ENCODE assay signal across 21 cellular contexts in the genomic region with DNA sequence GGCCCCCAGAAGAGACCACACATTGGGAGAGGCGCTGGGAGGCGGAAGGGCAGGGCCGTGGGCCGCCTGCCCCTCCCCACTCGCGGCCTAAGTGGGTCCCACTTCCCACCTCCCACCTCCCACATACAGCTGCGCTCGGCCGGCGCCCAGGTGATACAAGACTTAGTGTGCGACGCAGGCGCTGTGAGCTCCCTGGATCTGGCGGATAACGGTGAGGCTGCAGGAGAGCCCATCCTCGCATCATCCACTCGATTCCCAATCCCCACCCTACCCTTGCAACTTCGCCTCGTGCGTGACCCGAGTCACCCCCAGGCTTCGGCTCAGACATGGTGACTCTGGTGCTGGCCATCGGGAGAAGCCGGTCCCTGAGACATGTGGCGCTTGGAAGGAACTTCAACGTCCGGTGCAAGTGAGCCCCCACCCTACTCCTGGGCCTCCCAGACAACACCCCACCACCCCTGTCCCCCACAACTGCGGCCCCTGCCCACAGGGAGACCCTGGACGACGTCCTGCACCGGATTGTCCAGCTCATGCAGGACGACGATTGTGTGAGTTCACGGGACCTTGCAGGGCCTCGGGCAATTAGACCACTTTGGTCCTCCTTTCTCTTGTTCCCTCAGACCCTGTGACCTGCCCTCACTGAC. TPM values are rescaled to one million over a fixed set of nuclear protein-coding genes. Genes with fewer than 3 reads are reported as not detected.
DNase-seq lines count a peak whose midpoint lies in the region; ATAC-seq and TF ChIP-seq lines count a peak whose summit lies in the region.
"Had no signal": no experiment of that assay in that cellular context is flagged by ENCODE, and none has a peak within 500 bp of the region (broad histone marks: within the 10 kb centered on the region; RNA-seq: fewer than 3 reads in every experiment).

No MANE protein-coding gene starts in this region.

- H3K9ac ChIP-seq in endodermal cell (ENCODE audit: extremely low read depth, low read length, poor library complexity, severe bottlenecking): no peak overlapping the region
- H3K9ac ChIP-seq in neuronal stem cell (ENCODE audit: low read depth, low read length, poor library complexity): no peak overlapping the region

- H2BK120ac ChIP-seq in neuronal stem cell (ENCODE audit: low read depth, low read length): no peak overlapping the region

- H2BK15ac ChIP-seq in neuronal stem cell (ENCODE audit: low read length): peak overlapping the region; percentile 6

- intact Hi-C loops in CD4-positive, alpha-beta T cell (cut with DNase I, micrococcal nuclease): no loop called here
- intact Hi-C loops in CD4-positive, alpha-beta memory T cell (cut with micrococcal nuclease): no loop called here
- intact Hi-C loops in stomach (cut with DNase I; ENCODE audit: low total_unique reads): no loop called here

- DNase-seq in CD4-positive, alpha-beta T cell: no peak
- DNase-seq in HuH-7.5 (ENCODE audit: low spot score): peak; percentile 43
- DNase-seq in endodermal cell: peak; percentile 61
- DNase-seq in neuronal stem cell (ENCODE audit: low spot score): no peak
- no peak for DNase-seq in T-helper 1 cell
- no peak for DNase-seq in CD4-positive, alpha-beta memory T cell
- DNase-seq in stomach: no peak
- DNase-seq: COR-L47, DMS153, KG1, NCI-H1436, NCI-H2029, NCI-H2171, NCI-H510A, NCI-H774, PC-9 had no signal

- H3K4me1 ChIP-seq in endodermal cell (ENCODE audit: control insufficient read depth, insufficient read depth, low read length) (no peaks in the 10 kb centered on the region), neuronal stem cell (ENCODE audit: control insufficient read depth in 2 of 2, insufficient read depth in 1 of 2, low read depth in 1 of 2, low read length in 2 of 2) (peaks cover 0 to 20% of the 10 kb centered on the region in 2 donors), stomach (peaks cover 26 to 55% (median 40%) of the 10 kb centered on the region in 4 donors)
- H3K4me1 ChIP-seq in CD4-positive, alpha-beta memory T cell (ENCODE audit: insufficient read depth, low read length): peaks cover 31% of the 10 kb centered on the region

- peak overlapping the region; percentile 76 for H3K18ac ChIP-seq in neuronal stem cell (ENCODE audit: low read length)

- H3K9me3 ChIP-seq in CD4-positive, alpha-beta T cell (ENCODE audit: control insufficient read depth, low read length): no peaks in the 10 kb centered on the region
- H3K9me3 ChIP-seq in endodermal cell (ENCODE audit: control insufficient read depth, low read length) (no peaks in the 10 kb centered on the region), neuronal stem cell (replicated peaks in 1 of 2; ENCODE audit: control insufficient read depth in 2 of 2, insufficient read depth in 1 of 2, low read depth in 1 of 2, low read length in 2 of 2) (no peaks in the 10 kb centered on the region), stomach (no peaks in the 10 kb centered on the region)
- H3K9me3 ChIP-seq in CD4-positive, alpha-beta memory T cell (ENCODE audit: control insufficient read depth in 1 of 2, low read length in 2 of 2): no peaks in the 10 kb centered on the region

- H3K4me3 Mint-ChIP-seq in CD4-positive, alpha-beta T cell: peak overlapping the region; percentile 38
- H3K4me3 Mint-ChIP-seq in endodermal cell: no peak overlapping the region
- H3K4me3 Mint-ChIP-seq in CD4-positive, alpha-beta memory T cell: no peak overlapping the region

- TF ChIP-seq EP300 in stomach (IDR thresholded peaks at IDR 0.05): no peak

- peak overlapping the region; percentile 30 for H2AK5ac ChIP-seq in neuronal stem cell (ENCODE audit: low read depth, low read length)

- CTCF ChIA-PET in CD4-positive, alpha-beta T cell (lab: Charles Lee): interaction anchor here (0.8 to 1.5 kb wide), 2 partner anchors 65 to 128 kb away, joined by 3 to 4 read pairs; no protein-coding TSS in a partner anchor
- CTCF ChIA-PET in CD4-positive, alpha-beta memory T cell (lab: Charles Lee; ENCODE audit: partially characterized antibody): interaction anchor here (15.0 kb wide), 1 partner anchor 102 kb away, joined by 329 read pairs; no protein-coding TSS in a partner anchor

- TF ChIP-seq CTCF in CD4-positive, alpha-beta T cell (IDR thresholded peaks at IDR 0.05): no peak
- TF ChIP-seq CTCF in endodermal cell (conservative IDR thresholded peaks at IDR 0.05) (no peak), stomach (IDR thresholded peaks at IDR 0.05) (no peak)

- no peak overlapping the region for H3K27ac ChIP-seq in CD4-positive, alpha-beta T cell (ENCODE audit: low read depth, low read length)
- H3K27ac ChIP-seq in endodermal cell (ENCODE audit: low read depth, low read length): no peak overlapping the region
- H3K27ac ChIP-seq in neuronal stem cell (replicated peaks; ENCODE audit: low read length): peak overlapping the region; percentile 13
- no peak overlapping the region for H3K27ac ChIP-seq in CD4-positive, alpha-beta memory T cell (ENCODE audit: low read depth, low read length)
- H3K27ac ChIP-seq in stomach: no peak overlapping the region
- H3K27ac ChIP-seq: C4-2B, PC-9, SK-N-MC had no signal

- H3K27me3 ChIP-seq in CD4-positive, alpha-beta T cell (ENCODE audit: control insufficient read depth, insufficient read depth, low read length): no peaks in the 10 kb centered on the region
- H3K27me3 ChIP-seq in endodermal cell (ENCODE audit: control insufficient read depth, insufficient read depth, low read length, poor library complexity, severe bottlenecking) (peaks cover 7% of the 10 kb centered on the region), neuronal stem cell (ENCODE audit: control insufficient read depth in 3 of 3, insufficient read depth in 3 of 3, low read depth in 1 of 3, low read length in 3 of 3) (peaks cover 3 to 77% (median 72%) of the 10 kb centered on the region in 3 experiments), stomach (peaks cover 29 to 100% (median 83%) of the 10 kb centered on the region in 3 donors)
- H3K27me3 ChIP-seq in CD4-positive, alpha-beta memory T cell (ENCODE audit: insufficient read depth, low read length): no peaks in the 10 kb centered on the region

- H2BK5ac ChIP-seq in neuronal stem cell (ENCODE audit: low read length): no peak overlapping the region

- no peaks in the 10 kb centered on the region for H3K9me3 Mint-ChIP-seq in CD4-positive, alpha-beta T cell
- no peaks in the 10 kb centered on the region for H3K9me3 Mint-ChIP-seq in endodermal cell
- H3K9me3 Mint-ChIP-seq in CD4-positive, alpha-beta memory T cell: peaks cover 0 to 2% (median 0%) of the 10 kb centered on the region in 8 donors

- no peak overlapping the region for H3K14ac ChIP-seq in neuronal stem cell (ENCODE audit: low read length)

- peaks cover 12% of the 10 kb centered on the region for H3K4me1 Mint-ChIP-seq in CD4-positive, alpha-beta T cell (ENCODE audit: low read depth)
- peaks cover 2% of the 10 kb centered on the region for H3K4me1 Mint-ChIP-seq in endodermal cell
- H3K4me1 Mint-ChIP-seq in CD4-positive, alpha-beta memory T cell: peaks cover 6 to 35% (median 24%) of the 10 kb centered on the region in 4 donors

- peak overlapping the region; percentile 12 for H3K4me2 ChIP-seq in neuronal stem cell (ENCODE audit: insufficient read depth, low read length, poor library complexity, severe bottlenecking)
- H3K4me2 ChIP-seq: PC-9 had no signal

- WGBS in endodermal cell (ENCODE audit: insufficient coverage in 1 of 2, insufficient read length in 1 of 2), 2 experiments: 83 to 93% methylated on average over 21 to 35 of the region's 35 CpGs
- WGBS in neuronal stem cell (ENCODE audit: extremely low coverage in 2 of 2, insufficient read length in 2 of 2, insufficient replicate concordance in 1 of 2), 2 donors: no CpG with 5 or more reads among the region's 35 CpGs
- 35 to 55% (median 48%) methylated on average over 18 to 35 of the region's 35 CpGs for WGBS in stomach, 5 donors

- H3K4me3 ChIP-seq in endodermal cell (ENCODE audit: low read length) (no peak overlapping the region), neuronal stem cell (ENCODE audit: low read length in 2 of 2) (peak overlapping the region in 1 of 2 donors; percentile 6), stomach (no peak overlapping the region)
- no peak overlapping the region for H3K4me3 ChIP-seq in CD4-positive, alpha-beta memory T cell (ENCODE audit: low read length in 2 of 2)
- H3K4me3 ChIP-seq: PC-9, SK-N-MC had no signal

- peaks cover 2% of the 10 kb centered on the region for H3K79me1 ChIP-seq in neuronal stem cell (ENCODE audit: low read depth, low read length)

- H4K8ac ChIP-seq in neuronal stem cell (ENCODE audit: low read depth, low read length): peak overlapping the region; percentile 78

- no peak for ATAC-seq in CD4-positive, alpha-beta T cell (ENCODE audit: poor library complexity)
- ATAC-seq in HG02973 (IDR thresholded peaks at IDR 0.05; ENCODE audit: unreplicated experiment): no peak
- ATAC-seq: HCT116 had no signal

- peaks cover 56% of the 10 kb centered on the region for H3K36me3 Mint-ChIP-seq in CD4-positive, alpha-beta T cell (ENCODE audit: low read depth)
- H3K36me3 Mint-ChIP-seq in endodermal cell (ENCODE audit: low read depth): no peaks in the 10 kb centered on the region
- peaks cover 19 to 40% of the 10 kb centered on the region in 2 donors for H3K36me3 Mint-ChIP-seq in CD4-positive, alpha-beta memory T cell

- no peak overlapping the region for H3K27ac Mint-ChIP-seq in CD4-positive, alpha-beta T cell
- no peak overlapping the region for H3K27ac Mint-ChIP-seq in endodermal cell
- H3K27ac Mint-ChIP-seq in CD4-positive, alpha-beta memory T cell: peak overlapping the region in 3 of 7 donors; percentile 13 to 61 (median 16)

- no peak overlapping the region for H4K91ac ChIP-seq in neuronal stem cell (ENCODE audit: low read depth, low read length, poor library complexity)

- no peaks in the 10 kb centered on the region for H3K27me3 Mint-ChIP-seq in CD4-positive, alpha-beta T cell
- peaks cover 80% of the 10 kb centered on the region for H3K27me3 Mint-ChIP-seq in endodermal cell (ENCODE audit: insufficient read depth)
- no peaks in the 10 kb centered on the region for H3K27me3 Mint-ChIP-seq in CD4-positive, alpha-beta memory T cell

- peak overlapping the region; percentile 0 for H2BK12ac ChIP-seq in neuronal stem cell (ENCODE audit: low read length)

- H3K4ac ChIP-seq in neuronal stem cell (ENCODE audit: low read length): no peak overlapping the region

- TF ChIP-seq POLR2A in stomach (IDR thresholded peaks at IDR 0.05): no peak

- POLR2A ChIA-PET in CD4-positive, alpha-beta T cell (lab: Charles Lee): interaction anchor here (5.8 kb wide), 1 partner anchor 10 kb away, joined by 74 read pairs; the partner anchor contains the start of gene ACD
- POLR2A ChIA-PET in CD4-positive, alpha-beta memory T cell (lab: Charles Lee; ENCODE audit: partially characterized antibody): interaction anchor here (0.6 to 9.5 kb wide), 3 partner anchors 10 to 101 kb away, joined by 3 to 164 read pairs (median 5); partner anchors contain the start of genes ACD and PARD6A

- H3K23ac ChIP-seq in neuronal stem cell (ENCODE audit: low read depth, low read length, poor library complexity): peak overlapping the region; percentile 69

- H3K36me3 ChIP-seq in endodermal cell (ENCODE audit: control insufficient read depth, insufficient read depth, low read length): no peaks in the 10 kb centered on the region
- no peaks in the 10 kb centered on the region for H3K36me3 ChIP-seq in neuronal stem cell (replicated peaks in 1 of 2; ENCODE audit: control insufficient read depth in 2 of 2, insufficient read depth in 2 of 2, low read length in 2 of 2)
- H3K36me3 ChIP-seq in CD4-positive, alpha-beta memory T cell (ENCODE audit: insufficient read depth, low read length): peaks cover 50% of the 10 kb centered on the region
- no peaks in the 10 kb centered on the region for H3K36me3 ChIP-seq in stomach

- no peak overlapping the region for H2AFZ ChIP-seq in neuronal stem cell (ENCODE audit: low read length)
- H2AFZ ChIP-seq: PC-9 had no signal

RNA-seq across cellular contexts. Expression of gene CARMIL2, which starts 3.9 kb away (rescaled TPM):
- 100 to 1,000 TPM; 147 to 148 TPM for total RNA-seq in CD4-positive, alpha-beta T cell
- total RNA-seq in endodermal cell (10 to 100 TPM; 13.6 to 19.8 TPM), stomach (10 to 100 TPM in 1 of 5 donors, 1 to 10 TPM in 2, under 1 TPM in 2; 0.18 to 28.1 (median 1.0) TPM)
- polyA plus RNA-seq in endodermal cell (2013, experiment 1 of 2): 6.9 TPM
- 3.4 TPM for polyA plus RNA-seq in endodermal cell (2013, experiment 2 of 2)
- 6.1 TPM for polyA plus RNA-seq in neuronal stem cell (2013, experiment 1 of 2)
- 6.2 TPM for polyA plus RNA-seq in neuronal stem cell (2013, experiment 2 of 2)
- 100 to 1,000 TPM; 194 to 195 TPM for total RNA-seq in CD4-positive, alpha-beta memory T cell
- 10 to 100 TPM in 1 of 2 donors, 1 to 10 TPM in 1; 7.5 to 36.3 TPM for polyA plus RNA-seq in CD4-positive, alpha-beta memory T cell
- 1 to 10 TPM in 2 of 3 donors, under 1 TPM in 1; 0.46 to 2.4 (median 2.0) TPM for polyA plus RNA-seq in stomach

RNA-seq across cellular contexts. Expression of gene ACD, which starts 11.2 kb away (rescaled TPM):
- total RNA-seq in CD4-positive, alpha-beta T cell: 10 to 100 TPM; 21.6 to 26.0 TPM
- total RNA-seq in endodermal cell: 10 to 100 TPM; 39.3 to 41.5 TPM
- polyA plus RNA-seq in endodermal cell (2013, experiment 1 of 2): 35.5 TPM
- 27.6 TPM for polyA plus RNA-seq in endodermal cell (2013, experiment 2 of 2)
- polyA plus RNA-seq in neuronal stem cell (2013, experiment 1 of 2): 33.1 TPM
- polyA plus RNA-seq in neuronal stem cell (2013, experiment 2 of 2): 32.0 TPM
- total RNA-seq in CD4-positive, alpha-beta memory T cell: 10 to 100 TPM; 49.6 to 50.6 TPM
- polyA plus RNA-seq in CD4-positive, alpha-beta memory T cell: 10 to 100 TPM; 33.3 to 48.5 TPM
- total RNA-seq in stomach: 10 to 100 TPM in 2 of 5 donors, 1 to 10 TPM in 2, under 1 TPM in 1; 0.87 to 30.3 (median 5.3) TPM
- 10 to 100 TPM; 12.0 to 17.1 (median 16.2) TPM for polyA plus RNA-seq in stomach

RNA-seq across cellular contexts. Expression of gene PARD6A, which starts 11.9 kb away (rescaled TPM):
- 1 to 10 TPM; 4.5 to 4.7 TPM for total RNA-seq in CD4-positive, alpha-beta T cell
- total RNA-seq in endodermal cell (1 to 10 TPM; 2.6 to 3.7 TPM), stomach (10 to 100 TPM in 3 of 5 donors, 1 to 10 TPM in 2; 1.1 to 56.7 (median 14.6) TPM)
- polyA plus RNA-seq in endodermal cell (2013, experiment 1 of 2): 5.8 TPM
- polyA plus RNA-seq in endodermal cell (2013, experiment 2 of 2): 6.2 TPM
- polyA plus RNA-seq in neuronal stem cell (2013, experiment 1 of 2): 8.5 TPM
- 8.0 TPM for polyA plus RNA-seq in neuronal stem cell (2013, experiment 2 of 2)
- 1 to 10 TPM; 7.4 to 8.8 TPM for total RNA-seq in CD4-positive, alpha-beta memory T cell
- 10 to 100 TPM; 17.8 to 26.5 TPM for polyA plus RNA-seq in CD4-positive, alpha-beta memory T cell
- polyA plus RNA-seq in stomach: 1 to 10 TPM; 3.5 to 7.2 (median 7.0) TPM

RNA-seq across cellular contexts. Expression of gene ENKD1, which starts 17.7 kb away (rescaled TPM):
- 1 to 10 TPM; 2.0 to 3.5 TPM for total RNA-seq in CD4-positive, alpha-beta T cell
- total RNA-seq in endodermal cell (10 to 100 TPM; 19.0 to 21.2 TPM), stomach (100 to 1,000 TPM in 1 of 5 donors, 10 to 100 TPM in 2, 1 to 10 TPM in 2; 5.8 to 113 (median 10.4) TPM)
- polyA plus RNA-seq in endodermal cell (2013, experiment 1 of 2): 24.5 TPM
- 20.7 TPM for polyA plus RNA-seq in endodermal cell (2013, experiment 2 of 2)
- polyA plus RNA-seq in neuronal stem cell (2013, experiment 1 of 2): 15.2 TPM
- 15.0 TPM for polyA plus RNA-seq in neuronal stem cell (2013, experiment 2 of 2)
- total RNA-seq in CD4-positive, alpha-beta memory T cell: 1 to 10 TPM; 6.7 to 7.7 TPM
- polyA plus RNA-seq in CD4-positive, alpha-beta memory T cell: 1 to 10 TPM; 1.1 to 2.4 TPM
- 10 to 100 TPM; 19.7 to 31.5 (median 20.5) TPM for polyA plus RNA-seq in stomach

RNA-seq across cellular contexts. Expression of gene C16orf86, which starts 17.7 kb away (rescaled TPM):
- 1 to 10 TPM; 2.0 to 2.4 TPM for total RNA-seq in CD4-positive, alpha-beta T cell
- total RNA-seq in endodermal cell (1 to 10 TPM; 3.6 to 4.7 TPM), stomach (10 to 100 TPM in 1 of 5 donors, 1 to 10 TPM in 1, not detected in 3; 3.5 to 83.0 TPM)
- 3.4 TPM for polyA plus RNA-seq in endodermal cell (2013, experiment 1 of 2)
- 2.1 TPM for polyA plus RNA-seq in endodermal cell (2013, experiment 2 of 2)
- 2.5 TPM for polyA plus RNA-seq in neuronal stem cell (2013, experiment 1 of 2)
- 2.8 TPM for polyA plus RNA-seq in neuronal stem cell (2013, experiment 2 of 2)
- total RNA-seq in CD4-positive, alpha-beta memory T cell: 1 to 10 TPM; 2.9 to 3.6 TPM
- 1 to 10 TPM; 4.1 TPM for polyA plus RNA-seq in CD4-positive, alpha-beta memory T cell
- polyA plus RNA-seq in stomach: 1 to 10 TPM; 3.2 to 3.6 (median 3.4) TPM
- total RNA-seq: A673 had no signal

Comparison
In these comparisons a context has a peak if more than half of its experiments do, and no peak if none do; other contexts are left out.
1. DNase-seq: peak in HuH-7.5 (single experiment) and endodermal cell (single experiment); none in CD4-positive, alpha-beta T cell (0 of 10), neuronal stem cell (single experiment), T-helper 1 cell (0 of 5), CD4-positive, alpha-beta memory T cell (0 of 5) and stomach (single experiment).
2. RNA of gene CARMIL2, which starts 3.9 kb away (total RNA-seq): 194 to 195 TPM in CD4-positive, alpha-beta memory T cell and 147 to 148 TPM in CD4-positive, alpha-beta T cell; 13.6 to 19.8 TPM in endodermal cell and 0.18 to 28.1 TPM in stomach; every median in the first group is over 4 times any median in the second.